ENCODE assay signal across 26 cellular contexts in genomic region chr1:7339953-7340352, GRCh38.
DNase-seq lines count a peak whose midpoint lies in the region; ATAC-seq, FAIRE-seq and TF ChIP-seq lines count a peak whose summit lies in the region.
"Had no signal": no experiment of that assay in that cellular context is flagged by ENCODE, and none has a peak within 500 bp of the region (broad histone marks: within the 10 kb centered on the region; RNA-seq: fewer than 3 reads in every experiment).

No MANE protein-coding gene starts in this region.

- H3K9me3 ChIP-seq in A549: no peaks in the 10 kb centered on the region
- no peaks in the 10 kb centered on the region for H3K9me3 ChIP-seq in effector memory CD4-positive, alpha-beta T cell (ENCODE audit: control insufficient read depth, low read length)
- H3K9me3 ChIP-seq: BLaER1, right lobe of liver had no signal

- peak in 1 of 2 experiments; percentile 37 for DNase-seq in A549 (ENCODE audit: low read depth in 1 of 2, low spot score in 1 of 2)
- DNase-seq in NCI-H1092 treated with DMSO at 0.1 percent for 48 hours (lab: John Stamatoyannopoulos, UW): peak; percentile 51
- peak; percentile 60 for DNase-seq in NCI-H446 treated with DMSO at 0.1 percent for 48 hours (lab: John Stamatoyannopoulos, UW)
- DNase-seq in fibroblast of peridontal ligament (ENCODE audit: extremely low read depth): peak; percentile 45
- no peak for DNase-seq in Right ventricle myocardium superior
- no peak for DNase-seq in effector memory CD4-positive, alpha-beta T cell
- DNase-seq: activated B cell treated with CpG ODN at 0.5 μM for 24 hours; activated CD4-positive, alpha-beta memory T cell treated with anti-CD3 and anti-CD28 coated beads for 36 hours; activated effector memory CD4-positive, alpha-beta T cell treated with Interleukin-2 at 50 U/mL for 16 hours; brain microvascular endothelial cell; immature natural killer cell; left ventricle myocardium superior; NCI-H526 treated with DMSO at 0.1 percent for 48 hours; nephron progenitor cell; right lobe of liver; stimulated activated CD4-positive, alpha-beta T cell treated with anti-CD3 and anti-CD28 coated beads, Interleukin-15, amount 100 ng/mL, for 24 hours; stimulated activated CD8-positive, alpha-beta memory T cell treated with anti-CD3 and anti-CD28 coated beads, Interleukin-4, amount 100 ng/mL, for 48 hours; T1000; trophoblast cell had no signal

- no peak for TF ChIP-seq CTCF in A549 (IDR thresholded peaks at IDR 0.05)

- H3K36me3 ChIP-seq in effector memory CD4-positive, alpha-beta T cell (ENCODE audit: control insufficient read depth, insufficient read depth, low read length): no peaks in the 10 kb centered on the region
- H3K36me3 ChIP-seq: BLaER1, brain microvascular endothelial cell, right lobe of liver had no signal

- intact Hi-C loops in Right ventricle myocardium superior (cut with DNase I): no loop called here

- H3K4me2 ChIP-seq in A549: 0 out of 3 replicates have a peak overlapping the region, but pooled peaks have one; percentile 9
- H3K4me2 ChIP-seq: BLaER1 had no signal

- H3K4me3 ChIP-seq in A549: no peak overlapping the region
- H3K4me3 ChIP-seq in effector memory CD4-positive, alpha-beta T cell (ENCODE audit: insufficient read depth, low read depth, low read length, poor library complexity, severe bottlenecking): no peak overlapping the region
- H3K4me3 ChIP-seq: BLaER1, coronary artery, K562, right lobe of liver had no signal

- H3K27ac ChIP-seq in A549: peak overlapping the region; percentile 55 to 68; a peak in 5 of 6 replicates
- H3K27ac ChIP-seq in effector memory CD4-positive, alpha-beta T cell (ENCODE audit: insufficient read depth, low read length, poor library complexity, severe bottlenecking): no peak overlapping the region
- H3K27ac ChIP-seq: BLaER1, brain microvascular endothelial cell, coronary artery, right lobe of liver had no signal

- no peak for TF ChIP-seq EP300 in A549 (IDR thresholded peaks at IDR 0.05)

- CTCF ChIA-PET in A549 (lab: Yijun Ruan, JAX): no interaction called here

- no peaks in the 10 kb centered on the region for H3K27me3 ChIP-seq in effector memory CD4-positive, alpha-beta T cell (replicated peaks; ENCODE audit: control insufficient read depth, insufficient read depth, low read length, poor library complexity, severe bottlenecking)
- H3K27me3 ChIP-seq: BLaER1, brain microvascular endothelial cell, right lobe of liver had no signal

- no peak for FAIRE-seq in A549 (lab: Jason Lieb, UNC)
- FAIRE-seq: endometrium, H1, K562 had no signal

- no peak for TF ChIP-seq POLR2A in A549 (IDR thresholded peaks at IDR 0.05; ENCODE audit: low read length)

- WGBS in A549 (ENCODE audit: missing lambda C conversion rate): 47% methylated on average over 2 of the region's 2 CpGs

- ATAC-seq in A549 (no peak), HG03469 (IDR thresholded peaks at IDR 0.05; ENCODE audit: unreplicated experiment) (no peak), HG03565 (IDR thresholded peaks at IDR 0.05; ENCODE audit: unreplicated experiment) (no peak), Right ventricle myocardium superior (ENCODE audit: poor library complexity) (no peak)
- ATAC-seq: K562, left ventricle myocardium superior had no signal

- peaks cover 37% of the 10 kb centered on the region for H3K4me1 ChIP-seq in A549
- H3K4me1 ChIP-seq in effector memory CD4-positive, alpha-beta T cell (ENCODE audit: control insufficient read depth, insufficient read depth, low read length, poor library complexity, severe bottlenecking): no peaks in the 10 kb centered on the region
- H3K4me1 ChIP-seq: right lobe of liver had no signal

- no peak for TF ChIP-seq RAD21 in A549 (conservative IDR thresholded peaks at IDR 0.05 in 1 of 2, IDR thresholded peaks at IDR 0.05 in 1 of 2)

- POLR2A ChIA-PET in A549 (lab: Yijun Ruan, JAX): no interaction called here

TF ChIP-seq in A549, 52 proteins besides CTCF, POLR2A, EP300 and RAD21:
- TF ChIP-seq CHD4 (IDR thresholded peaks at IDR 0.05; ENCODE audit: borderline replicate concordance) (no peak), ESRRA (IDR thresholded peaks at IDR 0.05; ENCODE audit: borderline replicate concordance, low read length) (no peak), MAX (IDR thresholded peaks at IDR 0.05) (0 out of 2 replicates have a peak, but pooled peaks have one; percentile 8)

Comparison
In these comparisons a context has a peak if more than half of its experiments do, and no peak if none do; other contexts are left out.
1. DNase-seq: peak in NCI-H1092 treated with DMSO at 0.1 percent for 48 hours (single experiment), NCI-H446 treated with DMSO at 0.1 percent for 48 hours (single experiment) and fibroblast of peridontal ligament (single experiment); none in Right ventricle myocardium superior (single experiment) and effector memory CD4-positive, alpha-beta T cell (0 of 3).